Comparison of ENCODE assay signal across 8 cellular contexts in the genomic region with DNA sequence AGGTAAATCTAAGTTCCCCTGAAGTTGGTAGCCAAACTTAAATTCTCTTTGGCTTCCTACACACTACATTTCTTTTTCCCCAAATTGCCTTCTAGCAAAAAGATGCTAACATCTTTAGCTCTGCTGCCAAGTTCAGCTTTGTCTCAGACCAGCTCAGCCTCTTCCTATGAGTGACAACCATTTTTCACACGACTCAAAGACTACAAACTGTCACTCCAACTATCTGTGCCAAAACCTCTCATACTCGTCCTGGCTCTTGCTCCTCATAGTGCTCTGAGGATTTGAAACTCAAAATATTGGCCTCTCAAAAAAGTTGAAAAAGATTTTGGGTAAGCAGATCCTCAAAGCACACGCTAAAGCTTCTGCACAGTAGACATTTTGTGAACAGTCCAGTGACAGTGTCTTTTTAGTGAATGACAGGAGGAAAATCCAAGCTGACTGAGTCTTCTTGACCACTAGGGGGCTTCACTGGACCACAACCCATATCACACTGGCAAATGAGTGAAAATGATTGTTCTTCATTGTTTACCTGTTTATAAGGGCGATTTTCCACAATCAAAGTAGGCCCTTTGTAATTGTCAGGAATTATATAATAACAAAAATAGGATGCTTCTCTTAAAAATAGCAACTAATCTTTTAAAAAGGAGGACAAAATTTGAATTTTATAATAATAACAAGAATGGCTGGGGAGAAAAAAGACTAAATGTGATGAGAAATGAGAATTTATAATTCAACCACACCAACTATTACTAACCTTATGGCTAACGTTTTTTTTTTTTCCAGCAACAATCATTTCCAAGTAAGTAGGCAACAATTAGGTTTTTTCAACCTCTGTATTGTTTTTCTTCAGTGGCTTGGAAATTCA.
DNase-seq lines count a peak whose midpoint lies in the region; ATAC-seq and TF ChIP-seq lines count a peak whose summit lies in the region.

No MANE protein-coding gene starts in this region.

- no peaks in the 10 kb centered on the region for H3K27me3 ChIP-seq in heart right ventricle

- peaks cover 0 to 7% (median 0%) of the 10 kb centered on the region in 9 donors for H3K4me1 ChIP-seq in heart right ventricle

- 20 to 25% methylated on average over 5 of the region's 5 CpGs for WGBS in heart right ventricle, 2 donors

- CTCF ChIA-PET in AG04449 (lab: Yijun Ruan, JAX), result interaction anchor here (0.6 to 3.8 kb wide), 42 partner anchors 8 to 519 kb away, joined by 3 to 22 read pairs (median 4); no protein-coding TSS in a partner anchor

- H3K9me3 ChIP-seq in heart right ventricle, result no peaks in the 10 kb centered on the region

- H3K27ac ChIP-seq in heart right ventricle, result peak overlapping the region in 2 of 10 donors; percentile 10 to 49

- ATAC-seq in HG03354 (IDR thresholded peaks at IDR 0.05; ENCODE audit: poor library complexity, severe bottlenecking, unreplicated experiment) (peak; percentile 77), heart right ventricle (peak in 7 of 8 donors; percentile 76 to 82 (median 76)), sciatic nerve (peak; percentile 76), GM19452 (IDR thresholded peaks at IDR 0.05; ENCODE audit: unreplicated experiment) (no peak)

- TF ChIP-seq CTCF in AG04449 (IDR thresholded peaks at IDR 0.05; ENCODE audit: insufficient read depth, low read length, missing control alignments) (peak; percentile 80), GM12865 (IDR thresholded peaks at IDR 0.05; ENCODE audit: insufficient read depth, low read depth, low read length, missing control alignments) (peak; percentile 71), heart right ventricle (IDR thresholded peaks at IDR 0.05) (peak; percentile 65 to 90 (median 83))

- intact Hi-C loops in heart right ventricle (cut with DNase I), result loop anchor here in 9 of 10 donors (1.0 to 10.0 kb wide), 13 partner anchors 87 to 367 kb away; partner anchors contain the start of genes ANKRD44 (in 3 of the 9) and PGAP1 (in 1 of the 9)
- intact Hi-C loops in sciatic nerve (cut with DNase I), result no loop called here

- DNase-seq in AG04449 (ENCODE audit: low read depth, low spot score) (no peak), GM12865 (ENCODE audit: low read depth) (peak; percentile 56), NCI-H774 (lab: John Stamatoyannopoulos, UW) (peak; percentile 49), amniotic epithelial cell (ENCODE audit: low read depth) (peak; percentile 32), heart right ventricle (peak in 1 of 2 donors; percentile 32), sciatic nerve (ENCODE audit: low spot score) (no peak)

- H3K36me3 ChIP-seq in heart right ventricle, result peaks cover 0 to 59% (median 0%) of the 10 kb centered on the region in 9 donors

- H3K4me3 ChIP-seq in AG04449 (ENCODE audit: low read depth, low read length) (no peak overlapping the region), GM12865 (ENCODE audit: low read depth, low read length) (no peak overlapping the region), heart right ventricle (no peak overlapping the region)

- POLR2A ChIA-PET in AG04449 (lab: Yijun Ruan, JAX), result no interaction called here

Comparison
In these comparisons a context has a peak if more than half of its experiments do, and no peak if none do; other contexts are left out.
1. DNase-seq: peak in GM12865 (single experiment), NCI-H774 (single experiment) and amniotic epithelial cell (single experiment); none in AG04449 (single experiment) and sciatic nerve (single experiment).
2. Peak in every context shown above with its lines, with median percentiles within 50 percentile points of each other: CTCF ChIP-seq.